9 cellular contexts compared by ENCODE assay signal in the genomic region with DNA sequence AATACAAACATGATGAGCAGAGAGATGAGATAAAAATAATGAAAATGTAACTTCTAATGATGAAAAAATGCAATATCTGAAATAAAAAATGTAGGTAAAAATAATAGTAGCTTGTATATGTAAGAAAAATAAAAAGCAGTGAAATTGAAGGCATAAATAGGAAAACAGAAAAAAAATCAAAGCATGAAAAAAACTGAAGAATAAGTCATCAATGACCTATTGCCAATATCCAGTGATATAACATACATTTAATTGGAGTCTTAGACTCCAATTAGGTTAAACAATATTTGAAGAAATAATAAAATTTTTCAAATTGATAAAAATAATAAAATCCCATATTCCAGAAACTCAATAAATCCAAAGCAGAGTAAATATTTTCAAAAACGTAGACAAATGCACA.
"Had no signal": no experiment of that assay in that cellular context is flagged by ENCODE, and none has a peak within 500 bp of the region (broad histone marks: within the 10 kb centered on the region; RNA-seq: fewer than 3 reads in every experiment).

No MANE protein-coding gene starts in this region.

- H3K27ac ChIP-seq: GM23248 had no signal

- H3K9me3 ChIP-seq: HAP-1 had no signal

- H3K4me1 ChIP-seq: HAP-1 had no signal

- H3K4me3 ChIP-seq: GM23248, HAP-1, K562 had no signal

- DNase-seq: GM23248, GOT3, H7, IMR-90, KG1 had no signal

- H3K36me3 ChIP-seq: HAP-1 had no signal

- H3K9ac ChIP-seq: GM23248 had no signal

- ATAC-seq: HCT116, K562 had no signal

- FAIRE-seq: HTR-8/SVneo, K562 had no signal
